In the genomic region with DNA sequence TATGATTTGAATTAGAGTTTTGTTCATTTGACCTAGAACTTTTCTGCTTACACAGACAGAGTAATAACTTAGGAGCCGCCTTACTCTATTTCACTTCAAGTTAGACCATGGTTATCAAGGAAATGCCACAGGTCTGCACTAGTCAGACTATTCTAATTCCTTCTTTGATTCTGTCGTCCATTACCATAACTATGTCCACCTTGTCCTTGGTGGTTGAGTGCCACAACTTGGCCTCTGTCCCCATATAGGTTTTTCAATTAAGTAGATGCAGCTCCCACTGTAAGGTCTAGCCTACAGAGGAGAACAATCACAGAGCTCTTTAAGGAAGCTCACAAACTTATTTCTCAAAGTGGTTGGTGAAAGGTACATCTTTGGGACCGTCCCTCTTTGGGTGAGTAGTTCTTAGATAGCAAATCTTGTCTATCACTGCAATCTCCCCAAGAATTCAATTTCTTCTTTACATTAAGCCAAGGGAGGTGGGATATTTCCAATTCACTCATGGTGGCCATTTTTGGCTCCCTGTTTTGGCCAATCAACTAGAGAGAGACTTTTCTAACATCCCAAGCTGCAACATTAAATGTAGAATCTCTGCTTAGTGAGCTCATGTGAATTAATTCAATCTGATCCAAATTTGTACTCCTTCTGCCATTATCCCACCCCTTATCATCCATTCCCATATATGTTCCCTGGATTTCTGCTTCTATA, we compare ENCODE assay signal across 25 cellular contexts.
"Had no signal": no experiment of that assay in that cellular context is flagged by ENCODE, and none has a peak within 500 bp of the region (broad histone marks: within the 10 kb centered on the region; RNA-seq: fewer than 3 reads in every experiment).

No MANE protein-coding gene starts in this region.

- H3K27me3 Mint-ChIP-seq: dendritic cell treated with granulocyte-macrophage colony-stimulating factor and Interleukin-4, amounts not matched to agents 40 ng/mL and 50 ng/mL, for 4 days; effector memory CD8-positive, alpha-beta T cell had no signal

- H3K9me3 ChIP-seq: colonic mucosa, esophagus muscularis mucosa, esophagus squamous epithelium, gastrocnemius medialis, gastroesophageal sphincter had no signal

- H3K4me3 ChIP-seq: colonic mucosa, coronary artery, dorsolateral prefrontal cortex, esophagus muscularis mucosa, esophagus squamous epithelium, gastrocnemius medialis, gastroesophageal sphincter, heart left ventricle, heart right ventricle had no signal

- H3K27ac Mint-ChIP-seq: dendritic cell treated with granulocyte-macrophage colony-stimulating factor and Interleukin-4, amounts not matched to agents 40 ng/mL and 50 ng/mL, for 4 days; effector memory CD8-positive, alpha-beta T cell; endodermal cell had no signal

- H3K4me1 ChIP-seq: colonic mucosa, esophagus muscularis mucosa, esophagus squamous epithelium, foreskin keratinocyte, gastrocnemius medialis, gastroesophageal sphincter, heart right ventricle had no signal

- H3K36me3 ChIP-seq: colonic mucosa, esophagus muscularis mucosa, esophagus squamous epithelium, gastrocnemius medialis, gastroesophageal sphincter, heart left ventricle, heart right ventricle had no signal

- H3K27me3 ChIP-seq: colonic mucosa, dorsolateral prefrontal cortex, esophagus muscularis mucosa, esophagus squamous epithelium, foreskin keratinocyte, gastrocnemius medialis, gastroesophageal sphincter, heart left ventricle, heart right ventricle had no signal

- DNase-seq: colonic mucosa; cortex of kidney; dermis blood vessel endothelial cell; dorsolateral prefrontal cortex; effector CD4-positive, alpha-beta T cell; effector CD8-positive, alpha-beta T cell; effector memory CD4-positive, alpha-beta T cell; effector memory CD8-positive, alpha-beta T cell; endodermal cell; erythroblast; esophagus squamous epithelium; foreskin fibroblast; foreskin keratinocyte; foreskin melanocyte; gastrocnemius medialis; glutamatergic neuron; head of caudate nucleus; heart left ventricle; heart right ventricle had no signal

- H3K27ac ChIP-seq: colonic mucosa, coronary artery, dorsolateral prefrontal cortex, epithelial cell of prostate, esophagus muscularis mucosa, esophagus squamous epithelium, foreskin keratinocyte, gastrocnemius medialis, gastroesophageal sphincter, heart left ventricle, heart right ventricle had no signal

- H3K4me3 Mint-ChIP-seq: dendritic cell treated with granulocyte-macrophage colony-stimulating factor and Interleukin-4, amounts not matched to agents 40 ng/mL and 50 ng/mL, for 4 days; effector memory CD8-positive, alpha-beta T cell; endodermal cell had no signal

- H3K9me3 Mint-ChIP-seq: endodermal cell had no signal

- ATAC-seq: effector memory CD8-positive, alpha-beta T cell; esophagus mucosa; foreskin keratinocyte; gastrocnemius medialis; gastroesophageal sphincter; heart left ventricle; heart right ventricle had no signal
